In genomic region chr16:29594926-29595838, GRCh38 we compare ENCODE assay signal across 8 cellular contexts.
DNase-seq lines count a peak whose midpoint lies in the region; TF ChIP-seq lines count a peak whose summit lies in the region.
"Not testable (repeated sequence)": the region's sequence is repeated elsewhere in the genome, so short reads cannot be mapped to it uniquely, and the experiment has no call there.

No MANE protein-coding gene starts in this region.

- not testable (repeated sequence) for H3K9me3 Mint-ChIP-seq in nephron

- peak overlapping the region; percentile 87 to 99 (median 95) for H3K27ac Mint-ChIP-seq in nephron

- not testable (repeated sequence) for H3K27me3 Mint-ChIP-seq in nephron (ENCODE audit: low read depth)

- H3K36me3 Mint-ChIP-seq in nephron (ENCODE audit: low read depth), result not testable (repeated sequence)

- peak overlapping the region; percentile 44 for H3K4me2 ChIP-seq in DOHH2 (ENCODE audit: low read length)

- H3K4me3 ChIP-seq in DOHH2 (ENCODE audit: low read length) (peak overlapping the region; percentile 78), LNCaP clone FGC (ENCODE audit: low read depth, low read length) (peak overlapping the region; percentile 61)

- peak; percentile 72 for DNase-seq in GOT3 (lab: John Stamatoyannopoulos, UW)
- peak; percentile 88 for DNase-seq in LNCaP clone FGC (ENCODE audit: low read depth)
- DNase-seq in activated effector memory CD4-positive, alpha-beta T cell treated with anti-CD3 and anti-CD28 coated beads, Interleukin-2, amount 50 U/mL, for 16 hours, result peak; percentile 97
- peak; percentile 77 for DNase-seq in fibroblast of the conjunctiva (ENCODE audit: low read depth)
- peak; percentile 84 for DNase-seq in stimulated activated naive CD4-positive, alpha-beta T cell treated with Interleukin-2 at 50 U/mL for 16 hours (lab: John Stamatoyannopoulos, UW)

- not testable (repeated sequence) for H3K9me2 ChIP-seq in DOHH2 (replicated peaks; ENCODE audit: control insufficient read depth, low read length)

- TF ChIP-seq CTCF in DOHH2 (IDR thresholded peaks at IDR 0.05; ENCODE audit: low read depth, low read length, poor library complexity, severe bottlenecking); LNCaP clone FGC (IDR thresholded peaks at IDR 0.05; ENCODE audit: control insufficient read depth, extremely low read depth, insufficient read depth); nephron (IDR thresholded peaks at IDR 0.05; ENCODE audit: unreplicated experiment in 3 of 3): not testable (repeated sequence)

- H3K4me1 Mint-ChIP-seq in nephron, result not testable (repeated sequence)

- H3K27ac ChIP-seq in DOHH2 (ENCODE audit: low read depth, low read length), result peak overlapping the region; percentile 81

- peak; percentile 63 for TF ChIP-seq POLR2A in Raji (IDR thresholded peaks at IDR 0.05; ENCODE audit: insufficient read depth, low read depth, low read length)

- H3K4me1 ChIP-seq in DOHH2 (ENCODE audit: control insufficient read depth, low read length), result peaks cover 38% of the 10 kb centered on the region

- peaks cover 13% of the 10 kb centered on the region for H3F3A ChIP-seq in DOHH2 (ENCODE audit: control insufficient read depth, insufficient read depth)

- not testable (repeated sequence) for H3K27me3 ChIP-seq in DOHH2 (ENCODE audit: control insufficient read depth, low read length)

- not testable (repeated sequence) for H3K36me3 ChIP-seq in DOHH2 (ENCODE audit: control insufficient read depth, low read length)

- H3K79me2 ChIP-seq in DOHH2 (ENCODE audit: control insufficient read depth, low read length), result peaks cover 76% of the 10 kb centered on the region

- H4K20me1 ChIP-seq in DOHH2 (ENCODE audit: control insufficient read depth, insufficient read depth, low read depth, low read length), result not testable (repeated sequence)

- peak overlapping the region; percentile 87 to 91 (median 91) for H3K4me3 Mint-ChIP-seq in nephron

- H3K9me3 ChIP-seq in DOHH2 (ENCODE audit: control insufficient read depth, insufficient read depth, low read length), result not testable (repeated sequence)

Comparison
In these comparisons a context has a peak if more than half of its experiments do, and no peak if none do; other contexts are left out.
1. Peak in every context shown above with its lines: DNase-seq, H3K4me3 ChIP-seq and H3K27ac ChIP-seq.